In genomic region chr10:133357293-133358151, GRCh38 we compare ENCODE assay signal across 1 cellular context.
A peak's percentile ranks its signal among the peaks of the same experiment; 100 is the strongest.
TF ChIP-seq lines count a peak whose summit lies in the region.

TSS of gene FUOM (minus strand) at chr10:133358019. CDS start at chr10:133358007, 12 bp downstream.

TF ChIP-seq in K562, 482 proteins besides CTCF, POLR2A, EP300 and RAD21 (continued from another document and continues in another):
- TF ChIP-seq MGA (IDR thresholded peaks at IDR 0.05) (peak; percentile 83), ZNF644 (tag; IDR thresholded peaks at IDR 0.05; ENCODE audit: low read depth) (no peak), COPS2 (conservative IDR thresholded peaks at IDR 0.05) (no peak), GABPA (tag; conservative IDR thresholded peaks at IDR 0.05; ENCODE audit: low read depth) (peak; percentile 61), THRA (IDR thresholded peaks at IDR 0.05) (no peak), HMGXB4 (CRISPR knock-in tag; IDR thresholded peaks at IDR 0.05) (no peak), FOXK1 (CRISPR knock-in tag; IDR thresholded peaks at IDR 0.05; ENCODE audit: borderline replicate concordance) (no peak), TEAD1 (CRISPR knock-in tag; IDR thresholded peaks at IDR 0.05) (peak in 1 of 2 experiments; percentile 35; a peak in 1 of 4 replicates), BCOR (IDR thresholded peaks at IDR 0.05) (no peak), NFXL1 (CRISPR knock-in tag; IDR thresholded peaks at IDR 0.05) (no peak), USF1 (CRISPR knock-in tag; IDR thresholded peaks at IDR 0.05) (no peak), TRIM25 (IDR thresholded peaks at IDR 0.05; ENCODE audit: borderline replicate concordance) (no peak), GTF3C2 (IDR thresholded peaks at IDR 0.05; ENCODE audit: borderline replicate concordance, extremely low read depth, insufficient read length) (no peak), GATAD2B (IDR thresholded peaks at IDR 0.05; ENCODE audit: borderline replicate concordance) (no peak), ILK (tag; IDR thresholded peaks at IDR 0.05; ENCODE audit: borderline replicate concordance, low read depth) (no peak), POU5F1 (IDR thresholded peaks at IDR 0.05; ENCODE audit: borderline replicate concordance, low read depth, low read length, partially characterized antibody) (no peak), ZNF134 (CRISPR knock-in tag; conservative IDR thresholded peaks at IDR 0.05) (no peak), FIP1L1 (IDR thresholded peaks at IDR 0.05; ENCODE audit: low read depth, low read length, poor library complexity, severe bottlenecking) (no peak), E2F4 (CRISPR knock-in tag; IDR thresholded peaks at IDR 0.05; ENCODE audit: low read depth) (no peak), CHCHD3 (CRISPR knock-in tag; IDR thresholded peaks at IDR 0.05) (no peak), ZNF124 (CRISPR knock-in tag; IDR thresholded peaks at IDR 0.05) (no peak), SMC3 (conservative IDR thresholded peaks at IDR 0.05; ENCODE audit: insufficient read depth, low read depth, low read length) (no peak), MYC (IDR thresholded peaks at IDR 0.05; ENCODE audit: low read depth, low read length) (peak; percentile 45; the same call in 1 of the 2 replicates), MYC (CRISPR knock-in tag; IDR thresholded peaks at IDR 0.05; ENCODE audit: borderline replicate concordance, low read depth) (no peak), RB1 (IDR thresholded peaks at IDR 0.05; ENCODE audit: low read depth) (peak; percentile 30; the same call in 1 of the 2 replicates), NR2C1 (IDR thresholded peaks at IDR 0.05) (no peak), NR2C1 (tag; IDR thresholded peaks at IDR 0.05) (no peak), RAD51 (IDR thresholded peaks at IDR 0.05; ENCODE audit: borderline replicate concordance, low read depth) (no peak; the same call in 1 of the 2 replicates), MTA1 (IDR thresholded peaks at IDR 0.05; ENCODE audit: borderline replicate concordance) (no peak), ZNF589 (CRISPR knock-in tag; IDR thresholded peaks at IDR 0.05; ENCODE audit: low read depth) (no peak), NCOA6 (IDR thresholded peaks at IDR 0.05) (no peak)
